In genomic region chr4:128811571-128812359, GRCh38 we compare ENCODE assay signal across 1 cellular context.
TF ChIP-seq lines count a peak whose summit lies in the region.

No MANE protein-coding gene starts in this region.

TF ChIP-seq in K562, 482 proteins besides CTCF, POLR2A, EP300 and RAD21 (continued from another document and continues in another):
- TF ChIP-seq MAX (CRISPR knock-in tag; IDR thresholded peaks at IDR 0.05) (0 out of 2 replicates have a peak, but pooled peaks have one; percentile 39), RFX1 (IDR thresholded peaks at IDR 0.05) (no peak), ZC3H8 (IDR thresholded peaks at IDR 0.05) (no peak), DMBX1 (CRISPR knock-in tag; IDR thresholded peaks at IDR 0.05; ENCODE audit: borderline replicate concordance) (no peak), SMARCE1 (IDR thresholded peaks at IDR 0.05) (no peak), KLF13 (tag; IDR thresholded peaks at IDR 0.05; ENCODE audit: borderline replicate concordance, low read depth) (no peak), HNRNPH1 (optimal IDR thresholded peaks at IDR 0.05; ENCODE audit: low read depth, low read length) (no peak), ZNF696 (CRISPR knock-in tag; conservative IDR thresholded peaks at IDR 0.05) (no peak), CHD2 (IDR thresholded peaks at IDR 0.05; ENCODE audit: low read depth, low read length) (no peak), CBX8 (IDR thresholded peaks at IDR 0.05; ENCODE audit: borderline replicate concordance, extremely low read depth, low read depth, low read length, poor library complexity, severe bottlenecking) (no peak), ZKSCAN3 (CRISPR knock-in tag; IDR thresholded peaks at IDR 0.05) (no peak), MXI1 (IDR thresholded peaks at IDR 0.05; ENCODE audit: low read depth, low read length) (peak; percentile 32; the same call in 1 of the 2 replicates), SMAD2 (IDR thresholded peaks at IDR 0.05; ENCODE audit: low read depth, low read length) (no peak), STAT5A (IDR thresholded peaks at IDR 0.05; ENCODE audit: borderline replicate concordance, low read length) (no peak), POLR2B (IDR thresholded peaks at IDR 0.05; ENCODE audit: low read depth, partially characterized antibody) (peak; percentile 36), ZNF639 (CRISPR knock-in tag; conservative IDR thresholded peaks at IDR 0.05 in 1 of 2, IDR thresholded peaks at IDR 0.05 in 1 of 2) (peak in 1 of 2 experiments; percentile 99; a peak in 2 of 4 replicates), TFE3 (CRISPR knock-in tag; IDR thresholded peaks at IDR 0.05) (no peak), ZNF644 (tag; IDR thresholded peaks at IDR 0.05; ENCODE audit: low read depth) (no peak), NR3C1 (CRISPR knock-in tag; IDR thresholded peaks at IDR 0.05) (no peak), RNF2 (IDR thresholded peaks at IDR 0.05) (peak; percentile 20), ZNF232 (CRISPR knock-in tag; IDR thresholded peaks at IDR 0.05) (no peak), POU5F1 (IDR thresholded peaks at IDR 0.05; ENCODE audit: borderline replicate concordance, low read depth, low read length, partially characterized antibody) (no peak), CBFA2T3 (IDR thresholded peaks at IDR 0.05) (0 out of 2 replicates have a peak, but pooled peaks have one; percentile 23), FOXJ3 (CRISPR knock-in tag; IDR thresholded peaks at IDR 0.05) (no peak), SRSF7 (optimal IDR thresholded peaks at IDR 0.05; ENCODE audit: low read depth, low read length) (no peak), NCOA1 (IDR thresholded peaks at IDR 0.05; ENCODE audit: low read depth) (peak; percentile 70), NR2C1 (IDR thresholded peaks at IDR 0.05) (no peak), NR2C1 (tag; IDR thresholded peaks at IDR 0.05) (no peak), ZNF318 (IDR thresholded peaks at IDR 0.05; ENCODE audit: borderline replicate concordance in 1 of 2, low read depth in 1 of 2) (no peak), CTCFL (IDR thresholded peaks at IDR 0.05; ENCODE audit: borderline replicate concordance, insufficient read depth, low read depth, low read length, poor library complexity, severe bottlenecking) (no peak), ZNF165 (CRISPR knock-in tag; IDR thresholded peaks at IDR 0.05; ENCODE audit: borderline replicate concordance) (no peak), SMARCA4 (IDR thresholded peaks at IDR 0.05) (no peak), HMG20B (CRISPR knock-in tag; IDR thresholded peaks at IDR 0.05) (no peak), ZZZ3 (IDR thresholded peaks at IDR 0.05) (no peak), COPS2 (conservative IDR thresholded peaks at IDR 0.05) (no peak), PPARD (CRISPR knock-in tag; IDR thresholded peaks at IDR 0.05) (no peak), ZNF561 (CRISPR knock-in tag; conservative IDR thresholded peaks at IDR 0.05) (no peak), ZNF24 (IDR thresholded peaks at IDR 0.05) (no peak), TSHZ1 (CRISPR knock-in tag; IDR thresholded peaks at IDR 0.05) (no peak), POLR2AphosphoS5 (IDR thresholded peaks at IDR 0.05; ENCODE audit: control insufficient read depth, insufficient read depth, low read depth, low read length) (peak; percentile 56; the same call in 1 of the 2 replicates), ZNF57 (CRISPR knock-in tag; IDR thresholded peaks at IDR 0.05) (no peak), NR2C2 (CRISPR knock-in tag; IDR thresholded peaks at IDR 0.05) (no peak), NR2C2 (tag; IDR thresholded peaks at IDR 0.05) (peak; percentile 74), ZBTB1 (CRISPR knock-in tag; IDR thresholded peaks at IDR 0.05; ENCODE audit: borderline replicate concordance, low read depth) (no peak), ARID3A (IDR thresholded peaks at IDR 0.05; ENCODE audit: borderline replicate concordance, low read depth, low read length) (no peak), TAF7 (tag; IDR thresholded peaks at IDR 0.05) (no peak), ATF7 (IDR thresholded peaks at IDR 0.05) (peak; percentile 75), SNAPC5 (CRISPR knock-in tag; IDR thresholded peaks at IDR 0.05) (no peak), SRSF3 (IDR thresholded peaks at IDR 0.05; ENCODE audit: insufficient read depth, low read length) (no peak), SRF (CRISPR knock-in tag; IDR thresholded peaks at IDR 0.05) (peak in 1 of 2 experiments; percentile 53; a peak in 2 of 4 replicates), NCOA4 (IDR thresholded peaks at IDR 0.05; ENCODE audit: partially characterized antibody) (no peak), ZNF431 (CRISPR knock-in tag; IDR thresholded peaks at IDR 0.05) (no peak), BHLHE40 (IDR thresholded peaks at IDR 0.05; ENCODE audit: low read length) (no peak), ZC3H11A (IDR thresholded peaks at IDR 0.05; ENCODE audit: low read depth, low read length) (no peak)
